ENCODE assay signal across 13 cellular contexts in the genomic region with DNA sequence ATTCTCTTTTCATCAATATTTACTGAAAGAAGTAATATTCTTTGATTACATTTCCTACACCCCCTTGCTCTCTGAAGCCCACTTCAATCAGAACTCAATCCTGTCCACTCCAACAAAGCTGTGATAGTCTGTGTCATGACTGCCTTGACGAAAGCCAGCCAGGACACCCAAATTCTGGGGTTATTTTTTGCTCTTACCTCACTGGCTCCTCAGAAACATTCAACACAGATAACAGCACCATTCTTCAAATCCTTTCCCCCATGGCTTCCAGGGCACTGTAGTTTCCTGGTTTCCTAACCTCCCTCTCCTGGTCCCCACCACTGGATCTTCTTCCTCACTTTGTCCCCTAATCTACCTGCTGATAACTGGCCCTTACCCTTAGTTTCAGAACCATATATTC.
DNase-seq lines count a peak whose midpoint lies in the region; ATAC-seq and TF ChIP-seq lines count a peak whose summit lies in the region.
"Had no signal": no experiment of that assay in that cellular context is flagged by ENCODE, and none has a peak within 500 bp of the region (broad histone marks: within the 10 kb centered on the region; RNA-seq: fewer than 3 reads in every experiment).

No MANE protein-coding gene starts in this region.

- no peaks in the 10 kb centered on the region for H3K27me3 ChIP-seq in mammary epithelial cell (ENCODE audit: insufficient read depth, low read length)
- H3K27me3 ChIP-seq in HUES6 (ENCODE audit: control insufficient read depth, insufficient read depth, low read length) = no peaks in the 10 kb centered on the region
- no peaks in the 10 kb centered on the region for H3K27me3 ChIP-seq in osteoblast (ENCODE audit: insufficient read depth, low read length)
- H3K27me3 ChIP-seq: SJCRH30 had no signal

- H3K4me1 Mint-ChIP-seq in MCF 10A (ENCODE audit: insufficient read depth, unreplicated experiment) = peaks cover 6% of the 10 kb centered on the region
- H3K4me1 Mint-ChIP-seq in chondrocyte (ENCODE audit: low read depth) = peaks cover 18% of the 10 kb centered on the region
- H3K4me1 Mint-ChIP-seq in immature natural killer cell = no peaks in the 10 kb centered on the region
- H3K4me1 Mint-ChIP-seq in activated CD4-positive, alpha-beta memory T cell treated with anti-CD3 and anti-CD28 coated beads for 36 hours (ENCODE audit: low read depth) = peaks cover 2% of the 10 kb centered on the region

- no TSS peak for BruUV-seq in mammary epithelial cell (replicated peaks; lab: Mats Ljungman, UMichigan)
- no TSS peak for BruUV-seq in MCF 10A (replicated peaks; lab: Mats Ljungman, UMichigan)

- dilution Hi-C loops in mammary epithelial cell (cut with HindIII; ENCODE audit: low sequenced_read_pairs) = no loop called here

- no peak for ATAC-seq in GM19452 (IDR thresholded peaks at IDR 0.05; ENCODE audit: unreplicated experiment)

- in situ Hi-C loops in mammary epithelial cell (cut with MboI; ENCODE audit: low sequenced_read_pairs in 2 of 2) = loop anchor here in 1 of 2 donors (25.0 kb wide), 1 partner anchor 821 kb away; no protein-coding TSS in a partner anchor

- no peaks in the 10 kb centered on the region for H4K20me1 ChIP-seq in mammary epithelial cell (ENCODE audit: insufficient read depth, low read length)
- no peaks in the 10 kb centered on the region for H4K20me1 ChIP-seq in osteoblast (ENCODE audit: insufficient read depth, low read length)

- H3K4me3 Mint-ChIP-seq in MCF 10A (ENCODE audit: unreplicated experiment) (no peak overlapping the region), chondrocyte (ENCODE audit: unreplicated experiment) (no peak overlapping the region), immature natural killer cell (no peak overlapping the region)
- H3K4me3 Mint-ChIP-seq in activated CD4-positive, alpha-beta memory T cell treated with anti-CD3 and anti-CD28 coated beads for 36 hours = no peak overlapping the region

- H3K4me3 ChIP-seq in mammary epithelial cell (replicated peaks in 1 of 3; ENCODE audit: insufficient read depth in 1 of 3, low read depth in 2 of 3, low read length in 3 of 3) (no peak overlapping the region), HUES6 (ENCODE audit: low read depth, low read length) (no peak overlapping the region), osteoblast (ENCODE audit: insufficient read depth, low read length) (no peak overlapping the region)
- H3K4me3 ChIP-seq: HAP-1 had no signal

- H3K4me1 ChIP-seq in mammary epithelial cell (ENCODE audit: insufficient read depth, low read length) (peaks cover 10% of the 10 kb centered on the region), HUES6 (ENCODE audit: control insufficient read depth, insufficient read depth, low read length) (peaks cover 21% of the 10 kb centered on the region), osteoblast (ENCODE audit: insufficient read depth, low read length) (peaks cover 10% of the 10 kb centered on the region)
- H3K4me1 ChIP-seq: SJCRH30 had no signal

- H2AFZ ChIP-seq in mammary epithelial cell (ENCODE audit: low read depth, low read length) = peak overlapping the region; percentile 93
- H2AFZ ChIP-seq in osteoblast (ENCODE audit: low read length) = no peak overlapping the region

- H3K36me3 ChIP-seq in mammary epithelial cell (ENCODE audit: insufficient read depth, low read length) (no peaks in the 10 kb centered on the region), HUES6 (ENCODE audit: control insufficient read depth, insufficient read depth, low read length) (no peaks in the 10 kb centered on the region), osteoblast (ENCODE audit: insufficient read depth, low read length) (no peaks in the 10 kb centered on the region)
- H3K36me3 ChIP-seq: HAP-1, SJCRH30 had no signal

- H3K9ac ChIP-seq in mammary epithelial cell (ENCODE audit: insufficient read depth, low read length) (no peak overlapping the region), HUES6 (ENCODE audit: low read length) (peak overlapping the region; percentile 45)

- H3K79me2 ChIP-seq in mammary epithelial cell (ENCODE audit: insufficient read depth, low read length) = no peaks in the 10 kb centered on the region
- no peaks in the 10 kb centered on the region for H3K79me2 ChIP-seq in osteoblast (ENCODE audit: insufficient read depth, low read length)

- H3K27ac ChIP-seq in mammary epithelial cell (ENCODE audit: insufficient read depth, low read depth, low read length) (no peak overlapping the region), HUES6 (ENCODE audit: low read depth, low read length) (peak overlapping the region; percentile 4; the same call in 1 of the 2 replicates), osteoblast (ENCODE audit: low read depth, low read length) (no peak overlapping the region)
- H3K27ac ChIP-seq: SJCRH30 had no signal

- POLR2A ChIA-PET in MCF 10A (lab: Yijun Ruan, JAX) = interaction anchor here (0.6 to 3.0 kb wide), 5 partner anchors 12 to 768 kb away, joined by 3 to 11 read pairs (median 4); partner anchors contain the start of genes FER and PJA2
- POLR2A ChIA-PET in activated CD4-positive, alpha-beta memory T cell treated with anti-CD3 and anti-CD28 coated beads for 36 hours (lab: Charles Lee) = no interaction called here

- no peaks in the 10 kb centered on the region for H3K9me3 ChIP-seq in mammary epithelial cell (replicated peaks; ENCODE audit: insufficient read depth, low read length)
- peaks cover 3% of the 10 kb centered on the region; the same call in 1 of the 2 replicates for H3K9me3 ChIP-seq in HUES6 (ENCODE audit: control insufficient read depth, insufficient read depth, low read depth, low read length)
- H3K9me3 ChIP-seq in osteoblast (ENCODE audit: low read depth, low read length) = no peaks in the 10 kb centered on the region
- H3K9me3 ChIP-seq: HAP-1, SJCRH30 had no signal

- H3K27ac Mint-ChIP-seq in MCF 10A (ENCODE audit: low read depth, unreplicated experiment) (no peak overlapping the region), chondrocyte (ENCODE audit: unreplicated experiment) (peak overlapping the region; percentile 39), immature natural killer cell (no peak overlapping the region)
- no peak overlapping the region for H3K27ac Mint-ChIP-seq in activated CD4-positive, alpha-beta memory T cell treated with anti-CD3 and anti-CD28 coated beads for 36 hours
- H3K27ac Mint-ChIP-seq: activated naive CD4-positive, alpha-beta T cell treated with anti-CD3 and anti-CD28 coated beads for 36 hours; activated T-cell treated with anti-CD3 and anti-CD28 coated beads, Interleukin-2, amount 50 U/mL, for 72 hours had no signal

- DNase-seq in mammary epithelial cell = no peak
- DNase-seq in MCF 10A (ENCODE audit: unreplicated experiment) = no peak
- DNase-seq in chondrocyte (ENCODE audit: low spot score) = no peak
- no peak for DNase-seq in osteoblast (ENCODE audit: insufficient read length, low spot score, missing footprints)
- DNase-seq in immature natural killer cell = no peak
- DNase-seq in activated CD4-positive, alpha-beta memory T cell treated with anti-CD3 and anti-CD28 coated beads for 36 hours = no peak
- DNase-seq: amniotic stem cell had no signal

- no peak overlapping the region for H3K4me2 ChIP-seq in mammary epithelial cell (ENCODE audit: insufficient read depth, low read depth, low read length)
- peak overlapping the region; percentile 88 for H3K4me2 ChIP-seq in osteoblast (ENCODE audit: insufficient read depth, low read length)

- CTCF ChIA-PET in mammary epithelial cell (lab: Charles Lee; ENCODE audit: low non-redundant PET) = interaction anchor here (0.6 to 1.1 kb wide), 3 partner anchors 12 to 100 kb away, joined by 3 to 5 read pairs (median 4); no protein-coding TSS in a partner anchor
- CTCF ChIA-PET in MCF 10A (lab: Yijun Ruan, JAX) = interaction anchor here (0.6 to 2.9 kb wide), 31 partner anchors 9 to 1984 kb away, joined by 3 to 16 read pairs (median 4); no protein-coding TSS in a partner anchor
- CTCF ChIA-PET in activated CD4-positive, alpha-beta memory T cell treated with anti-CD3 and anti-CD28 coated beads for 36 hours (lab: Charles Lee) = interaction anchor here (0.6 to 2.2 kb wide), 14 partner anchors 8 to 837 kb away, joined by 3 to 9 read pairs (median 3); no protein-coding TSS in a partner anchor

- WGBS in mammary epithelial cell (ENCODE audit: low coverage, missing lambda C conversion rate) = 100% methylated on average over 1 of the region's 1 CpG

- TF ChIP-seq CTCF in mammary epithelial cell (conservative IDR thresholded peaks at IDR 0.05 in 1 of 2, IDR thresholded peaks at IDR 0.05 in 1 of 2; ENCODE audit: extremely low read depth in 1 of 2, insufficient read depth in 1 of 2, low read depth in 1 of 2, low read length in 2 of 2) = no peak
- TF ChIP-seq CTCF in MCF 10A (IDR thresholded peaks at IDR 0.05; ENCODE audit: unreplicated experiment) = no peak
- TF ChIP-seq CTCF in chondrocyte (IDR thresholded peaks at IDR 0.05) = no peak
- no peak for TF ChIP-seq CTCF in osteoblast (IDR thresholded peaks at IDR 0.05; ENCODE audit: extremely low read depth, low read depth, low read length)

- H3K36me3 Mint-ChIP-seq in MCF 10A (ENCODE audit: insufficient read depth, unreplicated experiment) = no peaks in the 10 kb centered on the region
- H3K36me3 Mint-ChIP-seq in chondrocyte (ENCODE audit: low read depth) = no peaks in the 10 kb centered on the region
- H3K36me3 Mint-ChIP-seq in immature natural killer cell = no peaks in the 10 kb centered on the region
- no peaks in the 10 kb centered on the region for H3K36me3 Mint-ChIP-seq in activated CD4-positive, alpha-beta memory T cell treated with anti-CD3 and anti-CD28 coated beads for 36 hours

- intact Hi-C loops in mammary epithelial cell (cut with micrococcal nuclease) (loop anchor here (5.0 to 10.0 kb wide), 4 partner anchors 119 to 826 kb away; no protein-coding TSS in a partner anchor), MCF 10A (cut with micrococcal nuclease) (loop anchor here (5.0 to 10.0 kb wide), 2 partner anchors 117 to 826 kb away; no protein-coding TSS in a partner anchor)
- intact Hi-C loops in activated CD4-positive, alpha-beta memory T cell treated with anti-CD3 and anti-CD28 coated beads for 36 hours (cut with micrococcal nuclease) = no loop called here

- H3K27me3 Mint-ChIP-seq in MCF 10A (ENCODE audit: insufficient read depth, unreplicated experiment) (no peaks in the 10 kb centered on the region), chondrocyte (ENCODE audit: low read depth) (no peaks in the 10 kb centered on the region), immature natural killer cell (ENCODE audit: low read depth in 3 of 3) (peaks cover 0 to 3% (median 3%) of the 10 kb centered on the region in 3 donors)
- peaks cover 3% of the 10 kb centered on the region for H3K27me3 Mint-ChIP-seq in activated CD4-positive, alpha-beta memory T cell treated with anti-CD3 and anti-CD28 coated beads for 36 hours

- H3K9me3 Mint-ChIP-seq in MCF 10A (ENCODE audit: unreplicated experiment) (peaks cover under 1% of the 10 kb centered on the region), chondrocyte (ENCODE audit: low read depth) (peaks cover 1% of the 10 kb centered on the region), immature natural killer cell (no peaks in the 10 kb centered on the region)
- no peaks in the 10 kb centered on the region for H3K9me3 Mint-ChIP-seq in activated CD4-positive, alpha-beta memory T cell treated with anti-CD3 and anti-CD28 coated beads for 36 hours
- H3K9me3 Mint-ChIP-seq: activated naive CD4-positive, alpha-beta T cell treated with anti-CD3 and anti-CD28 coated beads for 36 hours; activated T-cell treated with anti-CD3 and anti-CD28 coated beads, Interleukin-2, amount 50 U/mL, for 72 hours had no signal
